ENCODE assay signal across 1 cellular context in the genomic region with DNA sequence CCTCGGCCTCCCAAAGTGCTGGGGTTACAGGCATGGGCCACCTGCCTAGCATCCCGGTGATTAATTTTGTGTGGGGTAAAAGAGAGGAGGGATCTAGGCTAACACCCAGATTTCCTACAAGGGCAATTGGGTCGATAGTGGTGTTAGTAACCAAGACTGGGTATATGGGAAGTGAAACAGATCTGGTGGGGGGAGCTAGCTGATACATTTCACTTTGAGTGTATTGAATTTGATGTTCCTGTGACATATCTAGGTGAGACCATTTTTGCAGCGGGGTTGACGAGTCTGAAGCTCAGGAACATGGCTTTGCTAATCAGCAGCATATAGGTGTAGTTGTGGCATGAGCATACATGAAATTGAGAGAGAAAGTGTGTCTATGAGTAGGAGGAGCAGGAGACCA.
TF ChIP-seq lines count a peak whose summit lies in the region.

No MANE protein-coding gene starts in this region.

TF ChIP-seq in GM12878, 131 proteins besides CTCF, POLR2A, EP300 and RAD21:
- TF ChIP-seq, protein P1, sequence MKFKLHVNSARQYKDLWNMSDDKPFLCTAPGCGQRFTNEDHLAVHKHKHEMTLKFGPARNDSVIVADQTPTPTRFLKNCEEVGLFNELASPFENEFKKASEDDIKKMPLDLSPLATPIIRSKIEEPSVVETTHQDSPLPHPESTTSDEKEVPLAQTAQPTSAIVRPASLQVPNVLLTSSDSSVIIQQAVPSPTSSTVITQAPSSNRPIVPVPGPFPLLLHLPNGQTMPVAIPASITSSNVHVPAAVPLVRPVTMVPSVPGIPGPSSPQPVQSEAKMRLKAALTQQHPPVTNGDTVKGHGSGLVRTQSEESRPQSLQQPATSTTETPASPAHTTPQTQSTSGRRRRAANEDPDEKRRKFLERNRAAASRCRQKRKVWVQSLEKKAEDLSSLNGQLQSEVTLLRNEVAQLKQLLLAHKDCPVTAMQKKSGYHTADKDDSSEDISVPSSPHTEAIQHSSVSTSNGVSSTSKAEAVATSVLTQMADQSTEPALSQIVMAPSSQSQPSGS (IDR thresholded peaks at IDR 0.05; ENCODE audit: low read length): no peak
- TF ChIP-seq ATF7 (IDR thresholded peaks at IDR 0.05; ENCODE audit: low read depth) (no peak), JUNB (IDR thresholded peaks at IDR 0.05) (no peak), SPI1 (IDR thresholded peaks at IDR 0.05; ENCODE audit: borderline replicate concordance, insufficient read depth, low read depth, low read length) (peak; percentile 75; the same call in 1 of the 2 replicates)
- TF ChIP-seq, protein P2, sequence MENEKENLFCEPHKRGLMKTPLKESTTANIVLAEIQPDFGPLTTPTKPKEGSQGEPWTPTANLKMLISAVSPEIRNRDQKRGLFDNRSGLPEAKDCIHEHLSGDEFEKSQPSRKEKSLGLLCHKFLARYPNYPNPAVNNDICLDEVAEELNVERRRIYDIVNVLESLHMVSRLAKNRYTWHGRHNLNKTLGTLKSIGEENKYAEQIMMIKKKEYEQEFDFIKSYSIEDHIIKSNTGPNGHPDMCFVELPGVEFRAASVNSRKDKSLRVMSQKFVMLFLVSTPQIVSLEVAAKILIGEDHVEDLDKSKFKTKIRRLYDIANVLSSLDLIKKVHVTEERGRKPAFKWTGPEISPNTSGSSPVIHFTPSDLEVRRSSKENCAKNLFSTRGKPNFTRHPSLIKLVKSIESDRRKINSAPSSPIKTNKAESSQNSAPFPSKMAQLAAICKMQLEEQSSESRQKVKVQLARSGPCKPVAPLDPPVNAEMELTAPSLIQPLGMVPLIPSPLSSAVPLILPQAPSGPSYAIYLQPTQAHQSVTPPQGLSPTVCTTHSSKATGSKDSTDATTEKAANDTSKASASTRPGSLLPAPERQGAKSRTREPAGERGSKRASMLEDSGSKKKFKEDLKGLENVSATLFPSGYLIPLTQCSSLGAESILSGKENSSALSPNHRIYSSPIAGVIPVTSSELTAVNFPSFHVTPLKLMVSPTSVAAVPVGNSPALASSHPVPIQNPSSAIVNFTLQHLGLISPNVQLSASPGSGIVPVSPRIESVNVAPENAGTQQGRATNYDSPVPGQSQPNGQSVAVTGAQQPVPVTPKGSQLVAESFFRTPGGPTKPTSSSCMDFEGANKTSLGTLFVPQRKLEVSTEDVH (IDR thresholded peaks at IDR 0.05; ENCODE audit: low read depth, partially characterized antibody): no peak
- TF ChIP-seq, protein P3, sequence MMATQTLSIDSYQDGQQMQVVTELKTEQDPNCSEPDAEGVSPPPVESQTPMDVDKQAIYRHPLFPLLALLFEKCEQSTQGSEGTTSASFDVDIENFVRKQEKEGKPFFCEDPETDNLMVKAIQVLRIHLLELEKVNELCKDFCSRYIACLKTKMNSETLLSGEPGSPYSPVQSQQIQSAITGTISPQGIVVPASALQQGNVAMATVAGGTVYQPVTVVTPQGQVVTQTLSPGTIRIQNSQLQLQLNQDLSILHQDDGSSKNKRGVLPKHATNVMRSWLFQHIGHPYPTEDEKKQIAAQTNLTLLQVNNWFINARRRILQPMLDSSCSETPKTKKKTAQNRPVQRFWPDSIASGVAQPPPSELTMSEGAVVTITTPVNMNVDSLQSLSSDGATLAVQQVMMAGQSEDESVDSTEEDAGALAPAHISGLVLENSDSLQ (IDR thresholded peaks at IDR 0.05): peak; percentile 31; the same call in 1 of the 2 replicates
